36 cellular contexts compared by ENCODE assay signal in genomic region chr16:74752756-74753155, GRCh38. TPM values are rescaled to one million over a fixed set of nuclear protein-coding genes. Genes with fewer than 3 reads are reported as not detected.
"Had no signal": no experiment of that assay in that cellular context is flagged by ENCODE, and none has a peak within 500 bp of the region (broad histone marks: within the 10 kb centered on the region; RNA-seq: fewer than 3 reads in every experiment).

No MANE protein-coding gene starts in this region.

- H3K36me3 ChIP-seq: brain microvascular endothelial cell, esophagus squamous epithelium, heart right ventricle, left ventricle myocardium inferior, neutrophil, pancreas, stomach, suprapubic skin, transverse colon, uterus, WERI-Rb-1 had no signal

- H3K4me2 ChIP-seq: smooth muscle cell had no signal

- H3K4me3 ChIP-seq: esophagus squamous epithelium, heart right ventricle, left ventricle myocardium inferior, lung, mucosa of descending colon, pancreas, psoas muscle, smooth muscle cell, stomach, suprapubic skin, transverse colon, uterus had no signal

- H3K27ac ChIP-seq: brain microvascular endothelial cell, esophagus squamous epithelium, heart right ventricle, left ventricle myocardium inferior, neutrophil, pancreas, psoas muscle, stomach, suprapubic skin, transverse colon, uterus, WERI-Rb-1 had no signal

- H3K9me3 Mint-ChIP-seq: activated naive CD4-positive, alpha-beta T cell treated with anti-CD3 and anti-CD28 coated beads, Interleukin-2, amount 10 ng/mL, durations not matched to agents 7 days and 5 days; activated naive CD8-positive, alpha-beta T cell treated with anti-CD3 and anti-CD28 coated beads, Interleukin-2, amount 10 ng/mL, durations not matched to agents 7 days and 5 days; dendritic cell treated with granulocyte-macrophage colony-stimulating factor and Interleukin-4, amounts not matched to agents 40 ng/mL and 50 ng/mL, for 4 days; nephron; stimulated activated naive B cell treated with anti-CD40 and anti-IgM and Interleukin-4, amounts not matched to agents 10 μg/mL and 1 μg/mL and 100 μg/mL, for 72 hours had no signal

- H3K27me3 Mint-ChIP-seq: activated naive CD8-positive, alpha-beta T cell treated with anti-CD3 and anti-CD28 coated beads, Interleukin-2, amount 10 ng/mL, durations not matched to agents 7 days and 5 days had no signal

- DNase-seq: activated CD4-positive, alpha-beta T cell treated with anti-CD3 and anti-CD28 coated beads for 48 hours; activated CD4-positive, alpha-beta T cell treated with anti-CD3 and anti-CD28 coated beads, Interleukin-2, amount 50 U/mL, for 48 hours; activated CD8-positive, alpha-beta memory T cell treated with anti-CD3 and anti-CD28 coated beads for 24 hours; activated effector memory CD4-positive, alpha-beta T cell treated with anti-CD3 and anti-CD28 coated beads, Interleukin-2, amount 50 U/mL, for 16 hours; activated naive CD4-positive, alpha-beta T cell treated with anti-CD3 and anti-CD28 coated beads, Interleukin-2, amount 10 ng/mL, durations not matched to agents 7 days and 5 days; activated naive CD8-positive, alpha-beta T cell treated with anti-CD3 and anti-CD28 coated beads, Interleukin-2, amount 10 ng/mL, durations not matched to agents 7 days and 5 days; brain microvascular endothelial cell; effector CD4-positive, alpha-beta T cell; esophagus squamous epithelium; foreskin melanocyte; heart right ventricle; kidney glomerular epithelial cell; left ventricle myocardium inferior; mesendoderm; pancreas; psoas muscle; stimulated activated CD4-positive, alpha-beta T cell treated with anti-CD3 and anti-CD28 coated beads, Interleukin-15, amount 100 ng/mL, for 24 hours; stimulated activated CD4-positive, alpha-beta T cell treated with anti-CD3 and anti-CD28 coated beads, Interleukin-2, amount 100 ng/mL, for 24 hours; stimulated activated naive B cell treated with anti-CD40 and anti-IgM and Interleukin-4, amounts not matched to agents 10 μg/mL and 1 μg/mL and 100 μg/mL, for 72 hours; stomach; T-helper 17 cell; T1000; transverse colon; uterus; WERI-Rb-1 had no signal

- H3K4me1 Mint-ChIP-seq: activated naive CD4-positive, alpha-beta T cell treated with anti-CD3 and anti-CD28 coated beads, Interleukin-2, amount 10 ng/mL, durations not matched to agents 7 days and 5 days; activated naive CD8-positive, alpha-beta T cell treated with anti-CD3 and anti-CD28 coated beads, Interleukin-2, amount 10 ng/mL, durations not matched to agents 7 days and 5 days; nephron; stimulated activated naive B cell treated with anti-CD40 and anti-IgM and Interleukin-4, amounts not matched to agents 10 μg/mL and 1 μg/mL and 100 μg/mL, for 72 hours; T-helper 17 cell had no signal

- H3K4me3 Mint-ChIP-seq: activated naive CD4-positive, alpha-beta T cell treated with anti-CD3 and anti-CD28 coated beads, Interleukin-2, amount 10 ng/mL, durations not matched to agents 7 days and 5 days; activated naive CD8-positive, alpha-beta T cell treated with anti-CD3 and anti-CD28 coated beads, Interleukin-2, amount 10 ng/mL, durations not matched to agents 7 days and 5 days; dendritic cell treated with granulocyte-macrophage colony-stimulating factor and Interleukin-4, amounts not matched to agents 40 ng/mL and 50 ng/mL, for 4 days; nephron; stimulated activated naive B cell treated with anti-CD40 and anti-IgM and Interleukin-4, amounts not matched to agents 10 μg/mL and 1 μg/mL and 100 μg/mL, for 72 hours; T-helper 17 cell had no signal

- H3K27me3 ChIP-seq: brain microvascular endothelial cell, pancreas, stomach, transverse colon, uterus had no signal

- ATAC-seq: activated CD4-positive, CD25-positive, alpha-beta regulatory T cell treated with anti-CD3 and anti-CD28 coated beads, Interleukin-2, amount 50 U/mL, for 24 hours; mucosa of descending colon; pancreas; psoas muscle; stimulated activated naive B cell treated with anti-CD40 and anti-IgM and Interleukin-4, amounts not matched to agents 10 μg/mL and 1 μg/mL and 100 μg/mL, for 72 hours; T-helper 17 cell had no signal

- H3K36me3 Mint-ChIP-seq: activated naive CD4-positive, alpha-beta T cell treated with anti-CD3 and anti-CD28 coated beads, Interleukin-2, amount 10 ng/mL, durations not matched to agents 7 days and 5 days; activated naive CD8-positive, alpha-beta T cell treated with anti-CD3 and anti-CD28 coated beads, Interleukin-2, amount 10 ng/mL, durations not matched to agents 7 days and 5 days; stimulated activated naive B cell treated with anti-CD40 and anti-IgM and Interleukin-4, amounts not matched to agents 10 μg/mL and 1 μg/mL and 100 μg/mL, for 72 hours had no signal

- H3K27ac Mint-ChIP-seq: activated naive CD4-positive, alpha-beta T cell treated with anti-CD3 and anti-CD28 coated beads, Interleukin-2, amount 10 ng/mL, durations not matched to agents 7 days and 5 days; activated naive CD8-positive, alpha-beta T cell treated with anti-CD3 and anti-CD28 coated beads, Interleukin-2, amount 10 ng/mL, durations not matched to agents 7 days and 5 days; dendritic cell treated with granulocyte-macrophage colony-stimulating factor and Interleukin-4, amounts not matched to agents 40 ng/mL and 50 ng/mL, for 4 days; nephron; stimulated activated naive B cell treated with anti-CD40 and anti-IgM and Interleukin-4, amounts not matched to agents 10 μg/mL and 1 μg/mL and 100 μg/mL, for 72 hours; T-helper 17 cell had no signal

- H3K4me1 ChIP-seq: heart right ventricle, left ventricle myocardium inferior, pancreas, psoas muscle, suprapubic skin, transverse colon, uterus had no signal

- H3K9me3 ChIP-seq: esophagus squamous epithelium, heart right ventricle, left ventricle myocardium inferior, mucosa of descending colon, neutrophil, pancreas, psoas muscle, stomach, suprapubic skin, transverse colon, uterus had no signal

RNA-seq across cellular contexts. Expression of gene FA2H, which starts 21.9 kb away (rescaled TPM):
- total RNA-seq: activated naive CD8-positive, alpha-beta T cell treated with anti-CD3 and anti-CD28 coated beads, Interleukin-2, amount 10 ng/mL, durations not matched to agents 7 days and 5 days; cardiac septum; glomerular endothelial cell; left ventricle myocardium inferior; myocyte; psoas muscle; smooth muscle cell; uterus had no signal
- polyA plus RNA-seq: smooth muscle cell had no signal
